In genomic region chr10:17235136-17235535, GRCh38 we compare ENCODE assay signal across 10 cellular contexts. TPM values are rescaled to one million over a fixed set of nuclear protein-coding genes. Genes with fewer than 3 reads are reported as not detected.
DNase-seq lines count a peak whose midpoint lies in the region; FAIRE-seq and TF ChIP-seq lines count a peak whose summit lies in the region.
"Had no signal": no experiment of that assay in that cellular context is flagged by ENCODE, and none has a peak within 500 bp of the region (broad histone marks: within the 10 kb centered on the region; RNA-seq: fewer than 3 reads in every experiment).

No MANE protein-coding gene starts in this region.

- DNase-seq in AG10803 (ENCODE audit: low read depth) (peak; percentile 53), HFF-Myc (ENCODE audit: extremely low read depth, low read depth) (no peak), choroid plexus epithelial cell (ENCODE audit: low read depth) (no peak), neural crest cell (ENCODE audit: low read depth, low spot score) (no peak), NCI-H748 (lab: John Stamatoyannopoulos, UW; ENCODE audit: unreplicated experiment) (no peak), GM12891 (ENCODE audit: insufficient read length, low spot score) (no peak), NCI-H1417 (lab: John Stamatoyannopoulos, UW) (no peak), NCI-H774 (lab: John Stamatoyannopoulos, UW) (no peak)
- DNase-seq: OCI-M1 had no signal

- TF ChIP-seq POLR2A in GM12891 (IDR thresholded peaks at IDR 0.05; ENCODE audit: low read depth, low read length) = no peak

- peak overlapping the region; percentile 99 for H3K4me3 ChIP-seq in AG10803 (ENCODE audit: low read length)
- H3K4me3 ChIP-seq in HFF-Myc (replicated peaks; ENCODE audit: low read depth, low read length) = peak overlapping the region; percentile 99
- H3K4me3 ChIP-seq in choroid plexus epithelial cell (ENCODE audit: low read depth, low read length) = peak overlapping the region; percentile 11

- TF ChIP-seq CTCF in AG10803 (conservative IDR thresholded peaks at IDR 0.05; ENCODE audit: low read length) = peak; percentile 46
- peak; percentile 21 for TF ChIP-seq CTCF in HFF-Myc (IDR thresholded peaks at IDR 0.05; ENCODE audit: low read depth, low read length, missing control alignments)
- TF ChIP-seq CTCF in choroid plexus epithelial cell (conservative IDR thresholded peaks at IDR 0.05; ENCODE audit: low read depth, low read length) = peak; percentile 41
- TF ChIP-seq CTCF in neural crest cell (conservative IDR thresholded peaks at IDR 0.05) = no peak

- H3K36me3 Mint-ChIP-seq in neural crest cell (ENCODE audit: low read depth) = peaks cover 48% of the 10 kb centered on the region

- H3K4me3 Mint-ChIP-seq in neural crest cell = peak overlapping the region; percentile 84

- no peak for FAIRE-seq in GM12891 (lab: Jason Lieb, UNC)

- H3K9me3 Mint-ChIP-seq in neural crest cell = no peaks in the 10 kb centered on the region

- peaks cover 61% of the 10 kb centered on the region for H3K4me1 Mint-ChIP-seq in neural crest cell

- no peak overlapping the region for H3K27ac Mint-ChIP-seq in neural crest cell (ENCODE audit: unreplicated experiment)
- H3K27ac Mint-ChIP-seq: progenitor cell of endocrine pancreas had no signal

- peaks cover 12% of the 10 kb centered on the region for H3K27me3 Mint-ChIP-seq in neural crest cell (ENCODE audit: low read depth)

TF ChIP-seq in GM12891, 5 proteins besides CTCF, POLR2A, EP300 and RAD21:
- TF ChIP-seq POU2F2 (IDR thresholded peaks at IDR 0.05; ENCODE audit: low read depth, low read length) = no peak
- TF ChIP-seq SPI1 (IDR thresholded peaks at IDR 0.05; ENCODE audit: low read depth, low read length) = no peak

RNA-seq across cellular contexts. Expression of gene VIM, which starts 7.1 kb away (rescaled TPM):
- total RNA-seq in neural crest cell = 1,786 and 1,791 TPM in 2 replicates
- polyA plus RNA-seq in GM12891 (2012; ENCODE audit: low read depth, missing spikeins) = 48.0 TPM

RNA-seq across cellular contexts. Expression of gene TRDMT1, which starts 33.7 kb away (rescaled TPM):
- 17.3 and 20.6 TPM in 2 replicates for total RNA-seq in neural crest cell
- 1.6 TPM for polyA plus RNA-seq in GM12891 (2012; ENCODE audit: low read depth, missing spikeins)

Comparison
In these comparisons a context has a peak if more than half of its experiments do, and no peak if none do; other contexts are left out.
1. H3K4me3 ChIP-seq: peak in every context shown above with its lines; median percentile 99 in AG10803; 99 in HFF-Myc; 11 in choroid plexus epithelial cell.